9 cellular contexts compared by ENCODE assay signal in the genomic region with DNA sequence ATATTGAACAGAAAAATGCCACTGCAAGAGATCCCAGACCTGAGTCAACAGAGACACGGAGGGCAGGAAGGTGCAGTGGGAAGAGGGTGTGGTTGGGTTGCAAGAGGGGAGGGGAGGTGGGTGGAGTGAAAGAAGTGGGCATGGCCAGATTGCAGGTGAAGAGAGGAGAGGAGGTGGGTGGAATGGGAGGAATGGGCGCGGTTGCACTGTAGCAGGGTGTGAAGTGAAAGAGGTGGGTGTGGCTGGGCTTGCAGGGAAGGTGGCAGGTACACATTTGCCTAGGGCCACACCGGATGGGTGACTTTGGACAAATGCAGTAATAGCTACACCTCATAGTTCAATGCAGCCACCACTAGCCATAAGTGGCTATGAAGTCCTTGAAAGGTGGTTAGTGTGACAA.
DNase-seq lines count a peak whose midpoint lies in the region; ATAC-seq and TF ChIP-seq lines count a peak whose summit lies in the region.
"Had no signal": no experiment of that assay in that cellular context is flagged by ENCODE, and none has a peak within 500 bp of the region (broad histone marks: within the 10 kb centered on the region; RNA-seq: fewer than 3 reads in every experiment).

No MANE protein-coding gene starts in this region.

- H3K27me3 Mint-ChIP-seq in activated naive CD4-positive, alpha-beta T cell treated with anti-CD3 and anti-CD28 coated beads, Interleukin-2, amount 10 ng/mL, durations not matched to agents 7 days and 5 days = no peaks in the 10 kb centered on the region
- no peaks in the 10 kb centered on the region for H3K27me3 Mint-ChIP-seq in activated CD4-positive, alpha-beta memory T cell treated with anti-CD3 and anti-CD28 coated beads, Interleukin-2, amount 10 ng/mL, durations not matched to agents 7 days and 5 days
- H3K27me3 Mint-ChIP-seq in stimulated activated naive CD8-positive, alpha-beta T cell treated with anti-CD3 and anti-CD28 coated beads, Interleukin-15, amount 100 ng/mL, for 72 hours = no peaks in the 10 kb centered on the region

- H3K27ac Mint-ChIP-seq in activated naive CD4-positive, alpha-beta T cell treated with anti-CD3 and anti-CD28 coated beads, Interleukin-2, amount 10 ng/mL, durations not matched to agents 7 days and 5 days = no peak overlapping the region
- H3K27ac Mint-ChIP-seq in activated CD4-positive, alpha-beta memory T cell treated with anti-CD3 and anti-CD28 coated beads, Interleukin-2, amount 10 ng/mL, durations not matched to agents 7 days and 5 days = peak overlapping the region; percentile 30
- no peak overlapping the region for H3K27ac Mint-ChIP-seq in stimulated activated naive CD8-positive, alpha-beta T cell treated with anti-CD3 and anti-CD28 coated beads, Interleukin-15, amount 100 ng/mL, for 72 hours

- no peak overlapping the region for H3K4me3 Mint-ChIP-seq in activated naive CD4-positive, alpha-beta T cell treated with anti-CD3 and anti-CD28 coated beads, Interleukin-2, amount 10 ng/mL, durations not matched to agents 7 days and 5 days
- H3K4me3 Mint-ChIP-seq in activated CD4-positive, alpha-beta memory T cell treated with anti-CD3 and anti-CD28 coated beads, Interleukin-2, amount 10 ng/mL, durations not matched to agents 7 days and 5 days = no peak overlapping the region
- H3K4me3 Mint-ChIP-seq in stimulated activated naive CD8-positive, alpha-beta T cell treated with anti-CD3 and anti-CD28 coated beads, Interleukin-15, amount 100 ng/mL, for 72 hours = peak overlapping the region in 1 of 2 donors; percentile 47

- POLR2A ChIA-PET in activated CD4-positive, alpha-beta memory T cell treated with anti-CD3 and anti-CD28 coated beads, Interleukin-2, amount 10 ng/mL, durations not matched to agents 7 days and 5 days (lab: Charles Lee) = interaction anchor here (1.5 kb wide), 1 partner anchor 17 kb away, joined by 3 read pairs; no protein-coding TSS in a partner anchor

- H3K36me3 Mint-ChIP-seq in activated naive CD4-positive, alpha-beta T cell treated with anti-CD3 and anti-CD28 coated beads, Interleukin-2, amount 10 ng/mL, durations not matched to agents 7 days and 5 days = peaks cover 47% of the 10 kb centered on the region
- H3K36me3 Mint-ChIP-seq in activated CD4-positive, alpha-beta memory T cell treated with anti-CD3 and anti-CD28 coated beads, Interleukin-2, amount 10 ng/mL, durations not matched to agents 7 days and 5 days (ENCODE audit: low read depth) = peaks cover 18% of the 10 kb centered on the region

- H3K9me3 Mint-ChIP-seq in activated naive CD4-positive, alpha-beta T cell treated with anti-CD3 and anti-CD28 coated beads, Interleukin-2, amount 10 ng/mL, durations not matched to agents 7 days and 5 days = no peaks in the 10 kb centered on the region
- H3K9me3 Mint-ChIP-seq in activated CD4-positive, alpha-beta memory T cell treated with anti-CD3 and anti-CD28 coated beads, Interleukin-2, amount 10 ng/mL, durations not matched to agents 7 days and 5 days = no peaks in the 10 kb centered on the region
- H3K9me3 Mint-ChIP-seq in stimulated activated naive CD8-positive, alpha-beta T cell treated with anti-CD3 and anti-CD28 coated beads, Interleukin-15, amount 100 ng/mL, for 72 hours = no peaks in the 10 kb centered on the region

- no peak overlapping the region for H3K4me3 ChIP-seq in ascending aorta

- CTCF ChIA-PET in activated naive CD4-positive, alpha-beta T cell treated with anti-CD3 and anti-CD28 coated beads, Interleukin-2, amount 10 ng/mL, durations not matched to agents 7 days and 5 days (lab: Charles Lee) = no interaction called here
- CTCF ChIA-PET in activated CD4-positive, alpha-beta memory T cell treated with anti-CD3 and anti-CD28 coated beads, Interleukin-2, amount 10 ng/mL, durations not matched to agents 7 days and 5 days (lab: Charles Lee) = interaction anchor here (0.9 to 1.2 kb wide), 3 partner anchors 18 to 44 kb away, joined by 3 to 5 read pairs (median 4); no protein-coding TSS in a partner anchor

- no peaks in the 10 kb centered on the region for H3K9me3 ChIP-seq in ascending aorta

- intact Hi-C loops in ascending aorta (cut with DNase I) = loop anchor here (5.0 to 10.0 kb wide), 2 partner anchors 39 to 386 kb away; a partner anchor contains a TSS

- peak; percentile 39 for ATAC-seq in HG03095 (IDR thresholded peaks at IDR 0.05; ENCODE audit: unreplicated experiment)
- peak; percentile 5 for ATAC-seq in stimulated activated naive CD8-positive, alpha-beta T cell treated with anti-CD3 and anti-CD28 coated beads, Interleukin-15, amount 100 ng/mL, for 72 hours
- ATAC-seq in HG03457 (IDR thresholded peaks at IDR 0.05; ENCODE audit: unreplicated experiment) = no peak
- ATAC-seq in HG03520 (IDR thresholded peaks at IDR 0.05; ENCODE audit: unreplicated experiment) = no peak

- no peak for TF ChIP-seq CTCF in ascending aorta (IDR thresholded peaks at IDR 0.05)

- no peaks in the 10 kb centered on the region for H3K36me3 ChIP-seq in ascending aorta

- H3K4me1 ChIP-seq in ascending aorta = peaks cover 5 to 18% of the 10 kb centered on the region in 2 donors

- peak; percentile 41 for DNase-seq in activated naive CD4-positive, alpha-beta T cell treated with anti-CD3 and anti-CD28 coated beads, Interleukin-2, amount 10 ng/mL, durations not matched to agents 7 days and 5 days
- DNase-seq in activated naive CD4-positive, alpha-beta T cell treated with anti-CD3 and anti-CD28 coated beads, Interleukin-2, amount 50 U/mL, for 16 hours = no peak
- DNase-seq in activated CD4-positive, alpha-beta memory T cell treated with anti-CD3 and anti-CD28 coated beads, Interleukin-2, amount 10 ng/mL, durations not matched to agents 7 days and 5 days = no peak
- no peak for DNase-seq in stimulated activated naive CD8-positive, alpha-beta T cell treated with anti-CD3 and anti-CD28 coated beads, Interleukin-15, amount 100 ng/mL, for 72 hours
- DNase-seq in ascending aorta (ENCODE audit: low spot score in 2 of 2) = no peak
- DNase-seq: AML-193 had no signal

- peaks cover 63% of the 10 kb centered on the region for H3K4me1 Mint-ChIP-seq in activated naive CD4-positive, alpha-beta T cell treated with anti-CD3 and anti-CD28 coated beads, Interleukin-2, amount 10 ng/mL, durations not matched to agents 7 days and 5 days
- peaks cover 65% of the 10 kb centered on the region for H3K4me1 Mint-ChIP-seq in activated CD4-positive, alpha-beta memory T cell treated with anti-CD3 and anti-CD28 coated beads, Interleukin-2, amount 10 ng/mL, durations not matched to agents 7 days and 5 days
- peaks cover 93% of the 10 kb centered on the region for H3K4me1 Mint-ChIP-seq in stimulated activated naive CD8-positive, alpha-beta T cell treated with anti-CD3 and anti-CD28 coated beads, Interleukin-15, amount 100 ng/mL, for 72 hours

- H3K27me3 ChIP-seq in ascending aorta = no peaks in the 10 kb centered on the region

- H3K27ac ChIP-seq in ascending aorta = no peak overlapping the region

Comparison
In these comparisons a context has a peak if more than half of its experiments do, and no peak if none do; other contexts are left out.
1. ATAC-seq: peak in HG03095 (single experiment) and stimulated activated naive CD8-positive, alpha-beta T cell treated with anti-CD3 and anti-CD28 coated beads, Interleukin-15, amount 100 ng/mL, for 72 hours (single experiment); none in HG03457 (single experiment) and HG03520 (single experiment).